8 cellular contexts compared by ENCODE assay signal in genomic region chr22:49975543-49976389, GRCh38. TPM values are rescaled to one million over a fixed set of nuclear protein-coding genes. Genes with fewer than 3 reads are reported as not detected.
DNase-seq lines count a peak whose midpoint lies in the region; ATAC-seq lines count a peak whose summit lies in the region.

No MANE protein-coding gene starts in this region.

- ATAC-seq in GM21529 (IDR thresholded peaks at IDR 0.05; ENCODE audit: unreplicated experiment) (peak; percentile 14), left cardiac atrium (no peak), GM21786 (IDR thresholded peaks at IDR 0.05; ENCODE audit: unreplicated experiment) (no peak)

- peaks cover 24% of the 10 kb centered on the region for H3K4me1 Mint-ChIP-seq in activated CD4-positive, alpha-beta memory T cell treated with anti-CD3 and anti-CD28 coated beads, Interleukin-2, amount 10 ng/mL, durations not matched to agents 7 days and 5 days

- H3K4me3 Mint-ChIP-seq in activated CD4-positive, alpha-beta memory T cell treated with anti-CD3 and anti-CD28 coated beads, Interleukin-2, amount 10 ng/mL, durations not matched to agents 7 days and 5 days = peak overlapping the region; percentile 19

- no peak overlapping the region for H2AFZ ChIP-seq in Karpas-422 (ENCODE audit: low read length)

- no peaks in the 10 kb centered on the region for H3K79me2 ChIP-seq in Karpas-422 (ENCODE audit: low read length)

- peak; percentile 32 for DNase-seq in activated CD4-positive, alpha-beta memory T cell treated with anti-CD3 and anti-CD28 coated beads, Interleukin-2, amount 10 ng/mL, durations not matched to agents 7 days and 5 days
- DNase-seq in left cardiac atrium = peak; percentile 24
- DNase-seq in stimulated activated CD8-positive, alpha-beta memory T cell treated with anti-CD3 and anti-CD28 coated beads, Interleukin-4, amount 100 ng/mL, for 48 hours = peak; percentile 74
- DNase-seq in NCI-H748 treated with DMSO at 0.1 percent for 48 hours (lab: John Stamatoyannopoulos, UW) = no peak
- no peak for DNase-seq in Karpas-422
- no peak for DNase-seq in epidermal melanocyte (ENCODE audit: insufficient read length, low spot score)

- no peak overlapping the region for H3K27ac ChIP-seq in Karpas-422 (ENCODE audit: low read length)

- peaks cover 8% of the 10 kb centered on the region for H3K36me3 Mint-ChIP-seq in activated CD4-positive, alpha-beta memory T cell treated with anti-CD3 and anti-CD28 coated beads, Interleukin-2, amount 10 ng/mL, durations not matched to agents 7 days and 5 days (ENCODE audit: low read depth)

- intact Hi-C loops in left cardiac atrium (cut with DNase I) = no loop called here

- H3K4me3 ChIP-seq in Karpas-422 (ENCODE audit: low read length) = no peak overlapping the region

- H3K9me3 Mint-ChIP-seq in activated CD4-positive, alpha-beta memory T cell treated with anti-CD3 and anti-CD28 coated beads, Interleukin-2, amount 10 ng/mL, durations not matched to agents 7 days and 5 days = peaks cover 9% of the 10 kb centered on the region

- POLR2A ChIA-PET in activated CD4-positive, alpha-beta memory T cell treated with anti-CD3 and anti-CD28 coated beads, Interleukin-2, amount 10 ng/mL, durations not matched to agents 7 days and 5 days (lab: Charles Lee) = no interaction called here

- H3K4me1 ChIP-seq in Karpas-422 (ENCODE audit: low read length) = peaks cover 28% of the 10 kb centered on the region

- no peaks in the 10 kb centered on the region for H3K9me2 ChIP-seq in Karpas-422 (replicated peaks; ENCODE audit: insufficient read depth, low read length)

- H3K9me3 ChIP-seq in Karpas-422 (ENCODE audit: low read length) = no peaks in the 10 kb centered on the region; the same call in 1 of the 2 replicates

- H3K27me3 ChIP-seq in Karpas-422 (ENCODE audit: low read length) = no peaks in the 10 kb centered on the region

- no peak overlapping the region for H3K4me2 ChIP-seq in Karpas-422 (ENCODE audit: low read depth, low read length, poor library complexity, severe bottlenecking)

- H3K27me3 Mint-ChIP-seq in activated CD4-positive, alpha-beta memory T cell treated with anti-CD3 and anti-CD28 coated beads, Interleukin-2, amount 10 ng/mL, durations not matched to agents 7 days and 5 days = peaks cover 6% of the 10 kb centered on the region

- no peak overlapping the region for H3K9ac ChIP-seq in Karpas-422 (ENCODE audit: low read length)

- H4K20me1 ChIP-seq in Karpas-422 (ENCODE audit: insufficient read depth, low read depth, low read length) = no peaks in the 10 kb centered on the region

- CTCF ChIA-PET in activated CD4-positive, alpha-beta memory T cell treated with anti-CD3 and anti-CD28 coated beads, Interleukin-2, amount 10 ng/mL, durations not matched to agents 7 days and 5 days (lab: Charles Lee) = interaction anchor here (1.4 kb wide), 2 partner anchors 15 to 55 kb away, joined by 4 to 5 read pairs; no protein-coding TSS in a partner anchor

- H3K36me3 ChIP-seq in Karpas-422 (ENCODE audit: insufficient read depth, low read length) = no peaks in the 10 kb centered on the region

- peak overlapping the region; percentile 56 for H3K27ac Mint-ChIP-seq in activated CD4-positive, alpha-beta memory T cell treated with anti-CD3 and anti-CD28 coated beads, Interleukin-2, amount 10 ng/mL, durations not matched to agents 7 days and 5 days

RNA-seq across cellular contexts. Expression of gene PIM3, which starts 15.2 kb away (rescaled TPM):
- total RNA-seq in activated CD4-positive, alpha-beta memory T cell treated with anti-CD3 and anti-CD28 coated beads, Interleukin-2, amount 10 ng/mL, durations not matched to agents 7 days and 5 days = 10 to 100 TPM; 60.1 to 62.3 TPM
- total RNA-seq in left cardiac atrium = 10 to 100 TPM; 44.1 to 66.8 TPM
- 15.4 and 41.1 TPM in 2 replicates for total RNA-seq in Karpas-422 (2014; rRNA removed; shearing (Covaris generic); ENCODE audit: low replicate concordance)

RNA-seq across cellular contexts. Expression of gene IL17REL, which starts 36.8 kb away (rescaled TPM):
- not detected for total RNA-seq in activated CD4-positive, alpha-beta memory T cell treated with anti-CD3 and anti-CD28 coated beads, Interleukin-2, amount 10 ng/mL, durations not matched to agents 7 days and 5 days
- not detected for total RNA-seq in left cardiac atrium
- total RNA-seq in Karpas-422 (2014; rRNA removed; shearing (Covaris generic); ENCODE audit: low replicate concordance) = not detected in 2 replicates

RNA-seq across cellular contexts. Expression of gene CRELD2, which starts 57.3 kb away (rescaled TPM):
- 10 to 100 TPM; 50.0 to 51.2 TPM for total RNA-seq in activated CD4-positive, alpha-beta memory T cell treated with anti-CD3 and anti-CD28 coated beads, Interleukin-2, amount 10 ng/mL, durations not matched to agents 7 days and 5 days
- 10 to 100 TPM; 30.1 to 43.7 TPM for total RNA-seq in left cardiac atrium
- total RNA-seq in Karpas-422 (2014; rRNA removed; shearing (Covaris generic); ENCODE audit: low replicate concordance) = 12.7 and 34.2 TPM in 2 replicates

RNA-seq across cellular contexts. Expression of gene ALG12, which starts 57.5 kb away (rescaled TPM):
- total RNA-seq in activated CD4-positive, alpha-beta memory T cell treated with anti-CD3 and anti-CD28 coated beads, Interleukin-2, amount 10 ng/mL, durations not matched to agents 7 days and 5 days = 10 to 100 TPM; 14.7 to 20.6 TPM
- 10 to 100 TPM; 15.3 to 15.9 TPM for total RNA-seq in left cardiac atrium
- total RNA-seq in Karpas-422 (2014; rRNA removed; shearing (Covaris generic); ENCODE audit: low replicate concordance) = 4.7 and 4.8 TPM in 2 replicates

Comparison
In these comparisons a context has a peak if more than half of its experiments do, and no peak if none do; other contexts are left out.
1. DNase-seq: peak in activated CD4-positive, alpha-beta memory T cell treated with anti-CD3 and anti-CD28 coated beads, Interleukin-2, amount 10 ng/mL, durations not matched to agents 7 days and 5 days (single experiment), left cardiac atrium (single experiment) and stimulated activated CD8-positive, alpha-beta memory T cell treated with anti-CD3 and anti-CD28 coated beads, Interleukin-4, amount 100 ng/mL, for 48 hours (single experiment); none in NCI-H748 treated with DMSO at 0.1 percent for 48 hours (single experiment), Karpas-422 (single experiment) and epidermal melanocyte (single experiment).